8 cellular contexts compared by ENCODE assay signal in genomic region chr6:43013020-43013842, GRCh38. TPM values are rescaled to one million over a fixed set of nuclear protein-coding genes. Genes with fewer than 3 reads are reported as not detected.
DNase-seq lines count a peak whose midpoint lies in the region; ATAC-seq, FAIRE-seq and TF ChIP-seq lines count a peak whose summit lies in the region.

No MANE protein-coding gene starts in this region.

- no TSS peak for BruUV-seq in IMR-90 (replicated peaks; lab: Mats Ljungman, UMichigan)

- DNase-seq in A549 (ENCODE audit: low read depth in 1 of 2, low spot score in 1 of 2) (no peak), IMR-90 (peak; percentile 21), NCI-H187 (lab: John Stamatoyannopoulos, UW) (no peak)
- no peak for DNase-seq in activated naive CD8-positive, alpha-beta T cell treated with anti-CD3 and anti-CD28 coated beads, Interleukin-2, amount 10 ng/mL, durations not matched to agents 7 days and 5 days

- H2BK20ac ChIP-seq in IMR-90 (ENCODE audit: low read depth, low read length), result no peak overlapping the region

- H2BK15ac ChIP-seq in IMR-90 (ENCODE audit: low read depth, low read length), result no peak overlapping the region

- peaks cover 5 to 68% of the 10 kb centered on the region in 2 experiments; a peak in 2 of 4 replicates for H3K79me1 ChIP-seq in IMR-90 (ENCODE audit: low read depth in 1 of 2, low read length in 2 of 2)

- H3K4ac ChIP-seq in IMR-90 (ENCODE audit: low read depth, low read length), result peak overlapping the region; percentile 67

- H4K91ac ChIP-seq in IMR-90 (ENCODE audit: insufficient read depth, low read depth, low read length), result no peak overlapping the region

- POLR2A ChIA-PET in A549 (lab: Yijun Ruan, JAX) (interaction anchor here (1.2 to 2.4 kb wide), 6 partner anchors 29 to 46 kb away, joined by 3 to 15 read pairs (median 6); partner anchors contain the start of genes CUL7, KLC4, MRPL2 and PPP2R5D), IMR-90 (lab: Charles Lee; ENCODE audit: unreplicated experiment) (interaction anchor here (0.5 to 0.9 kb wide), 2 partner anchors 110 to 161 kb away, joined by 3 to 4 read pairs; no protein-coding TSS in a partner anchor)
- POLR2A ChIA-PET in activated naive CD8-positive, alpha-beta T cell treated with anti-CD3 and anti-CD28 coated beads, Interleukin-2, amount 10 ng/mL, durations not matched to agents 7 days and 5 days (lab: Charles Lee), result interaction anchor here (0.5 to 3.3 kb wide), 17 partner anchors 8 to 449 kb away, joined by 3 to 25 read pairs (median 5); partner anchors contain the start of genes CNPY3, CUL7, KLC4 and MRPL2

- peak overlapping the region; percentile 10 to 71; a peak in 3 of 4 replicates for H4K8ac ChIP-seq in IMR-90 (ENCODE audit: low read depth in 2 of 2, low read length in 2 of 2)

- peak overlapping the region; percentile 92 for H3K4me3 ChIP-seq in A549
- H3K4me3 ChIP-seq in IMR-90 (ENCODE audit: insufficient read depth, low read depth, low read length), result peak overlapping the region; percentile 54
- peak overlapping the region; percentile 85 for H3K4me3 ChIP-seq in iPS-15b (ENCODE audit: low read depth, low read length)

- H3K27me3 ChIP-seq in IMR-90 (ENCODE audit: control insufficient read depth, insufficient read depth, low read length), result no peaks in the 10 kb centered on the region
- no peaks in the 10 kb centered on the region for H3K27me3 ChIP-seq in iPS-15b (ENCODE audit: control insufficient read depth, insufficient read depth, low read length)

- H3K4me3 Mint-ChIP-seq in activated naive CD8-positive, alpha-beta T cell treated with anti-CD3 and anti-CD28 coated beads, Interleukin-2, amount 10 ng/mL, durations not matched to agents 7 days and 5 days, result peak overlapping the region; percentile 93
- H3K4me3 Mint-ChIP-seq in stimulated activated memory B cell treated with anti-CD40 and anti-IgM and Interleukin-4, amounts not matched to agents 10 μg/mL and 1 μg/mL and 100 μg/mL, for 72 hours, result peak overlapping the region; percentile 92

- TF ChIP-seq POLR2A in A549 (IDR thresholded peaks at IDR 0.05; ENCODE audit: low read length) (no peak), GM18505 (IDR thresholded peaks at IDR 0.05; ENCODE audit: borderline replicate concordance, extremely low read depth, insufficient read depth, insufficient read length) (no peak), IMR-90 (IDR thresholded peaks at IDR 0.05; ENCODE audit: low read depth, low read length) (no peak)

- intact Hi-C loops in IMR-90 (cut with micrococcal nuclease), result no loop called here

- in situ Hi-C loops in IMR-90 (cut with MboI; ENCODE audit: low sequenced_read_pairs), result no loop called here

- peak; percentile 1 to 56; a peak in 4 of 6 replicates for ATAC-seq in A549
- peak; percentile 10 for ATAC-seq in GM18505 (IDR thresholded peaks at IDR 0.05; ENCODE audit: unreplicated experiment)
- peak; percentile 31 for ATAC-seq in IMR-90 (ENCODE audit: low read depth)
- ATAC-seq in activated naive CD8-positive, alpha-beta T cell treated with anti-CD3 and anti-CD28 coated beads, Interleukin-2, amount 10 ng/mL, durations not matched to agents 7 days and 5 days (ENCODE audit: low read depth), result peak; percentile 25
- no peak for ATAC-seq in stimulated activated memory B cell treated with anti-CD40 and anti-IgM and Interleukin-4, amounts not matched to agents 10 μg/mL and 1 μg/mL and 100 μg/mL, for 72 hours
- no peak for ATAC-seq in GM18520 (IDR thresholded peaks at IDR 0.05; ENCODE audit: unreplicated experiment)

- H3K4me1 Mint-ChIP-seq in activated naive CD8-positive, alpha-beta T cell treated with anti-CD3 and anti-CD28 coated beads, Interleukin-2, amount 10 ng/mL, durations not matched to agents 7 days and 5 days, result peaks cover 41% of the 10 kb centered on the region
- peaks cover 68% of the 10 kb centered on the region for H3K4me1 Mint-ChIP-seq in stimulated activated memory B cell treated with anti-CD40 and anti-IgM and Interleukin-4, amounts not matched to agents 10 μg/mL and 1 μg/mL and 100 μg/mL, for 72 hours

- H2AK5ac ChIP-seq in IMR-90 (ENCODE audit: low read depth, low read length), result peak overlapping the region; percentile 65

- FAIRE-seq in A549 (lab: Jason Lieb, UNC), result no peak

- H4K5ac ChIP-seq in IMR-90 (ENCODE audit: low read depth, low read length), result peak overlapping the region; percentile 3

- peaks cover 44% of the 10 kb centered on the region for H3K36me3 ChIP-seq in IMR-90 (ENCODE audit: control insufficient read depth, insufficient read depth, low read length)
- peaks cover 39% of the 10 kb centered on the region for H3K36me3 ChIP-seq in iPS-15b (ENCODE audit: control insufficient read depth, insufficient read depth, low read length)

- no peaks in the 10 kb centered on the region for H3K9me3 Mint-ChIP-seq in activated naive CD8-positive, alpha-beta T cell treated with anti-CD3 and anti-CD28 coated beads, Interleukin-2, amount 10 ng/mL, durations not matched to agents 7 days and 5 days
- H3K9me3 Mint-ChIP-seq in stimulated activated memory B cell treated with anti-CD40 and anti-IgM and Interleukin-4, amounts not matched to agents 10 μg/mL and 1 μg/mL and 100 μg/mL, for 72 hours, result no peaks in the 10 kb centered on the region

- H4K20me1 ChIP-seq in IMR-90 (ENCODE audit: insufficient read depth, low read length), result no peaks in the 10 kb centered on the region; the same call in 1 of the 2 replicates

- H3K23ac ChIP-seq in IMR-90 (ENCODE audit: low read depth, low read length), result peak overlapping the region; percentile 89

- H3K9me1 ChIP-seq in IMR-90 (ENCODE audit: insufficient read depth, low read length), result peaks cover 3% of the 10 kb centered on the region

- H2BK5ac ChIP-seq in IMR-90 (ENCODE audit: low read depth, low read length, poor library complexity, severe bottlenecking), result peak overlapping the region; percentile 23

- peak overlapping the region; percentile 91 for H2AK9ac ChIP-seq in IMR-90 (replicated peaks; ENCODE audit: low read depth, low read length, poor library complexity)

- H3K56ac ChIP-seq in IMR-90 (ENCODE audit: extremely low read depth, insufficient read depth, low read length), result peak overlapping the region; percentile 30

- peak overlapping the region; percentile 80 for H3K9ac ChIP-seq in IMR-90 (ENCODE audit: low read depth, low read length)
- H3K9ac ChIP-seq in iPS-15b (ENCODE audit: low read depth, low read length), result peak overlapping the region; percentile 76

- H3K36me3 Mint-ChIP-seq in activated naive CD8-positive, alpha-beta T cell treated with anti-CD3 and anti-CD28 coated beads, Interleukin-2, amount 10 ng/mL, durations not matched to agents 7 days and 5 days, result peaks cover 25% of the 10 kb centered on the region
- H3K36me3 Mint-ChIP-seq in stimulated activated memory B cell treated with anti-CD40 and anti-IgM and Interleukin-4, amounts not matched to agents 10 μg/mL and 1 μg/mL and 100 μg/mL, for 72 hours, result peaks cover 21% of the 10 kb centered on the region

- H3K4me1 ChIP-seq in A549, result peaks cover 13% of the 10 kb centered on the region; the same call in 1 of the 3 replicates
- H3K4me1 ChIP-seq in IMR-90 (ENCODE audit: control insufficient read depth, insufficient read depth, low read length), result peaks cover 8% of the 10 kb centered on the region
- peaks cover 11% of the 10 kb centered on the region for H3K4me1 ChIP-seq in iPS-15b (ENCODE audit: control insufficient read depth, insufficient read depth, low read length)

- H3K27ac ChIP-seq in A549, result peak overlapping the region; percentile 87 to 91
- peak overlapping the region; percentile 69 for H3K27ac ChIP-seq in IMR-90 (ENCODE audit: insufficient read depth, low read length)

- CTCF ChIA-PET in A549 (lab: Yijun Ruan, JAX), result interaction anchor here (1.2 to 2.0 kb wide), 2 partner anchors 111 to 130 kb away, joined by 3 to 11 read pairs; no protein-coding TSS in a partner anchor
- CTCF ChIA-PET in IMR-90 (lab: Yijun Ruan, JAX), result no interaction called here

- no peak overlapping the region for H2BK120ac ChIP-seq in IMR-90 (ENCODE audit: low read depth, low read length)

- H3K4me2 ChIP-seq in A549, result peak overlapping the region; percentile 79
- peak overlapping the region; percentile 97 for H3K4me2 ChIP-seq in IMR-90 (ENCODE audit: low read depth, low read length)

- TF ChIP-seq EP300 in A549 (IDR thresholded peaks at IDR 0.05), result no peak

- peak overlapping the region; percentile 54 for H3K14ac ChIP-seq in IMR-90 (replicated peaks; ENCODE audit: low read depth, low read length)

- H3K18ac ChIP-seq in IMR-90 (ENCODE audit: low read depth, low read length), result no peak overlapping the region

- no peak for TF ChIP-seq RAD21 in A549 (conservative IDR thresholded peaks at IDR 0.05 in 1 of 2, IDR thresholded peaks at IDR 0.05 in 1 of 2)
- no peak for TF ChIP-seq RAD21 in IMR-90 (IDR thresholded peaks at IDR 0.05; ENCODE audit: low read length)

- TF ChIP-seq CTCF in A549 (IDR thresholded peaks at IDR 0.05) (no peak), IMR-90 (conservative IDR thresholded peaks at IDR 0.05; ENCODE audit: low read depth, low read length) (no peak)

- peak overlapping the region; percentile 92 for H3K27ac Mint-ChIP-seq in activated naive CD8-positive, alpha-beta T cell treated with anti-CD3 and anti-CD28 coated beads, Interleukin-2, amount 10 ng/mL, durations not matched to agents 7 days and 5 days
- peak overlapping the region; percentile 83 for H3K27ac Mint-ChIP-seq in stimulated activated memory B cell treated with anti-CD40 and anti-IgM and Interleukin-4, amounts not matched to agents 10 μg/mL and 1 μg/mL and 100 μg/mL, for 72 hours

- peak overlapping the region; percentile 77 for H2AFZ ChIP-seq in IMR-90 (replicated peaks; ENCODE audit: low read length, poor library complexity)

- WGBS in A549 (ENCODE audit: missing lambda C conversion rate), result 3% methylated on average over 19 of the region's 26 CpGs
- 0% methylated on average over 9 of the region's 26 CpGs; no CpG with 5 or more reads in 1 of the 2 experiments for WGBS in IMR-90 (ENCODE audit: extremely low coverage in 2 of 2, insufficient read length in 1 of 2), 2 experiments

- H3K9me3 ChIP-seq in A549, result no peaks in the 10 kb centered on the region
- H3K9me3 ChIP-seq in IMR-90 (ENCODE audit: control insufficient read depth, insufficient read depth, low read length), result no peaks in the 10 kb centered on the region
- no peaks in the 10 kb centered on the region for H3K9me3 ChIP-seq in iPS-15b (ENCODE audit: control insufficient read depth, insufficient read depth, low read length)

- dilution Hi-C loops in IMR-90 (cut with HindIII; ENCODE audit: low sequenced_read_pairs, unreplicated experiment), result no loop called here

- no peaks in the 10 kb centered on the region for H3K27me3 Mint-ChIP-seq in activated naive CD8-positive, alpha-beta T cell treated with anti-CD3 and anti-CD28 coated beads, Interleukin-2, amount 10 ng/mL, durations not matched to agents 7 days and 5 days
- no peaks in the 10 kb centered on the region for H3K27me3 Mint-ChIP-seq in stimulated activated memory B cell treated with anti-CD40 and anti-IgM and Interleukin-4, amounts not matched to agents 10 μg/mL and 1 μg/mL and 100 μg/mL, for 72 hours

RNA-seq across cellular contexts. Expression of gene MEA1, which starts 0.5 kb away (rescaled TPM):
- polyA plus RNA-seq in A549 (2011; rRNA removed), result 58.6 and 63.4 TPM in 2 replicates
- 74.7 and 92.9 TPM in 2 replicates for polyA plus RNA-seq in A549 (2012; cell fraction: cytosol; rRNA removed)
- polyA plus RNA-seq in A549 (2012; cell fraction: nucleus; rRNA removed), result 25.4 and 30.7 TPM in 2 replicates
- 90.1 to 94.3 TPM (median 92.8 TPM) in 3 replicates for polyA plus RNA-seq in A549 (2017; fragmentation: RNase III; extraction: RNeasy Plus Mini Kit Qiagen cat#74134 plus additional on column Dnase treatment)
- 26.9 and 35.7 TPM in 2 replicates for polyA minus RNA-seq in A549 (2011; rRNA and poly(A)+ RNA removed)
- total RNA-seq in IMR-90 (2012; rRNA removed), result 116 and 119 TPM in 2 replicates
- 126 TPM in 2 replicates for polyA plus RNA-seq in IMR-90 (2012; rRNA removed)
- polyA plus RNA-seq in IMR-90 (2012; cell fraction: cytosol; rRNA removed), result 87.6 and 134 TPM in 2 replicates
- polyA plus RNA-seq in IMR-90 (2012; cell fraction: nucleus; rRNA removed; ENCODE audit: low replicate concordance), result 16.7 and 30.2 TPM in 2 replicates
- 10 to 100 TPM; 61.2 to 70.1 TPM for total RNA-seq in activated naive CD8-positive, alpha-beta T cell treated with anti-CD3 and anti-CD28 coated beads, Interleukin-2, amount 10 ng/mL, durations not matched to agents 7 days and 5 days

RNA-seq across cellular contexts. Expression of gene KLHDC3, which starts 0.8 kb away (rescaled TPM):
- polyA plus RNA-seq in A549 (2011; rRNA removed), result 18.8 and 21.3 TPM in 2 replicates
- polyA plus RNA-seq in A549 (2012; cell fraction: cytosol; rRNA removed), result 30.5 and 41.1 TPM in 2 replicates
- polyA plus RNA-seq in A549 (2012; cell fraction: nucleus; rRNA removed), result 32.4 and 37.4 TPM in 2 replicates
- polyA plus RNA-seq in A549 (2017; fragmentation: RNase III; extraction: RNeasy Plus Mini Kit Qiagen cat#74134 plus additional on column Dnase treatment), result 25.5 to 28.0 TPM (median 26.9 TPM) in 3 replicates
- 33.6 and 34.0 TPM in 2 replicates for polyA minus RNA-seq in A549 (2011; rRNA and poly(A)+ RNA removed)
- 69.7 and 76.0 TPM in 2 replicates for total RNA-seq in IMR-90 (2012; rRNA removed)
- polyA plus RNA-seq in IMR-90 (2012; rRNA removed), result 50.5 and 57.1 TPM in 2 replicates
- polyA plus RNA-seq in IMR-90 (2012; cell fraction: cytosol; rRNA removed), result 74.5 and 99.9 TPM in 2 replicates
- 75.1 and 110 TPM in 2 replicates for polyA plus RNA-seq in IMR-90 (2012; cell fraction: nucleus; rRNA removed; ENCODE audit: low replicate concordance)
- 10 to 100 TPM; 69.4 to 69.9 TPM for total RNA-seq in activated naive CD8-positive, alpha-beta T cell treated with anti-CD3 and anti-CD28 coated beads, Interleukin-2, amount 10 ng/mL, durations not matched to agents 7 days and 5 days

RNA-seq across cellular contexts. Expression of gene RRP36, which starts 8.2 kb away (rescaled TPM):
- polyA plus RNA-seq in A549 (2011; rRNA removed), result 51.9 and 52.3 TPM in 2 replicates
- polyA plus RNA-seq in A549 (2012; cell fraction: cytosol; rRNA removed), result 37.5 and 37.8 TPM in 2 replicates
- 12.6 and 15.4 TPM in 2 replicates for polyA plus RNA-seq in A549 (2012; cell fraction: nucleus; rRNA removed)
- 54.0 to 56.2 TPM (median 55.7 TPM) in 3 replicates for polyA plus RNA-seq in A549 (2017; fragmentation: RNase III; extraction: RNeasy Plus Mini Kit Qiagen cat#74134 plus additional on column Dnase treatment)
- polyA minus RNA-seq in A549 (2011; rRNA and poly(A)+ RNA removed), result 27.4 and 31.2 TPM in 2 replicates
- 106 and 114 TPM in 2 replicates for total RNA-seq in IMR-90 (2012; rRNA removed)
- polyA plus RNA-seq in IMR-90 (2012; rRNA removed), result 54.3 and 55.1 TPM in 2 replicates
- 19.9 and 32.2 TPM in 2 replicates for polyA plus RNA-seq in IMR-90 (2012; cell fraction: cytosol; rRNA removed)
- 8.8 and 25.5 TPM in 2 replicates for polyA plus RNA-seq in IMR-90 (2012; cell fraction: nucleus; rRNA removed; ENCODE audit: low replicate concordance)
- total RNA-seq in activated naive CD8-positive, alpha-beta T cell treated with anti-CD3 and anti-CD28 coated beads, Interleukin-2, amount 10 ng/mL, durations not matched to agents 7 days and 5 days, result 10 to 100 TPM; 63.8 to 65.6 TPM

RNA-seq across cellular contexts. Expression of gene PPP2R5D, which starts 28.9 kb away (rescaled TPM):
- polyA plus RNA-seq in A549 (2011; rRNA removed) (34.6 and 41.6 TPM in 2 replicates), A549 (2017; fragmentation: RNase III; extraction: RNeasy Plus Mini Kit Qiagen cat#74134 plus additional on column Dnase treatment) (25.8 to 26.5 TPM (median 26.0 TPM) in 3 replicates), IMR-90 (2012; rRNA removed) (50.6 and 55.6 TPM in 2 replicates)
- polyA plus RNA-seq in A549 (2012; cell fraction: cytosol; rRNA removed), result 28.4 and 34.3 TPM in 2 replicates
- polyA plus RNA-seq in A549 (2012; cell fraction: nucleus; rRNA removed), result 33.1 and 56.0 TPM in 2 replicates
- 53.9 and 56.6 TPM in 2 replicates for polyA minus RNA-seq in A549 (2011; rRNA and poly(A)+ RNA removed)
- total RNA-seq in IMR-90 (2012; rRNA removed), result 60.5 and 68.8 TPM in 2 replicates
- polyA plus RNA-seq in IMR-90 (2012; cell fraction: cytosol; rRNA removed), result 31.1 and 55.2 TPM in 2 replicates
- polyA plus RNA-seq in IMR-90 (2012; cell fraction: nucleus; rRNA removed; ENCODE audit: low replicate concordance), result 41.4 and 53.9 TPM in 2 replicates
- 10 to 100 TPM; 54.7 to 58.8 TPM for total RNA-seq in activated naive CD8-positive, alpha-beta T cell treated with anti-CD3 and anti-CD28 coated beads, Interleukin-2, amount 10 ng/mL, durations not matched to agents 7 days and 5 days

RNA-seq across cellular contexts. Expression of gene PEX6, which starts 34.2 kb away (rescaled TPM):
- polyA plus RNA-seq in A549 (2011; rRNA removed) (4.6 TPM in 2 replicates), A549 (2017; fragmentation: RNase III; extraction: RNeasy Plus Mini Kit Qiagen cat#74134 plus additional on column Dnase treatment) (8.3 to 9.5 TPM (median 8.6 TPM) in 3 replicates), IMR-90 (2012; rRNA removed) (9.6 and 10.4 TPM in 2 replicates)
- polyA plus RNA-seq in A549 (2012; cell fraction: cytosol; rRNA removed), result 6.5 and 8.4 TPM in 2 replicates
- polyA plus RNA-seq in A549 (2012; cell fraction: nucleus; rRNA removed), result 23.6 and 28.3 TPM in 2 replicates
- 5.9 and 8.6 TPM in 2 replicates for polyA minus RNA-seq in A549 (2011; rRNA and poly(A)+ RNA removed)
- total RNA-seq in IMR-90 (2012; rRNA removed), result 9.4 and 10.6 TPM in 2 replicates
- polyA plus RNA-seq in IMR-90 (2012; cell fraction: cytosol; rRNA removed), result 10.2 and 10.6 TPM in 2 replicates
- polyA plus RNA-seq in IMR-90 (2012; cell fraction: nucleus; rRNA removed; ENCODE audit: low replicate concordance), result 24.1 and 53.7 TPM in 2 replicates
- 10 to 100 TPM; 27.1 to 27.6 TPM for total RNA-seq in activated naive CD8-positive, alpha-beta T cell treated with anti-CD3 and anti-CD28 coated beads, Interleukin-2, amount 10 ng/mL, durations not matched to agents 7 days and 5 days

Comparison
In these comparisons a context has a peak if more than half of its experiments do, and no peak if none do; other contexts are left out.
1. ATAC-seq: peak in A549 (2 of 2), GM18505 (single experiment), IMR-90 (single experiment) and activated naive CD8-positive, alpha-beta T cell treated with anti-CD3 and anti-CD28 coated beads, Interleukin-2, amount 10 ng/mL, durations not matched to agents 7 days and 5 days (single experiment); none in stimulated activated memory B cell treated with anti-CD40 and anti-IgM and Interleukin-4, amounts not matched to agents 10 μg/mL and 1 μg/mL and 100 μg/mL, for 72 hours (single experiment) and GM18520 (single experiment).
2. Peak in every context shown above with its lines, with median percentiles within 50 percentile points of each other: H3K4me3 ChIP-seq.